Comparison of ENCODE assay signal across 12 cellular contexts in the genomic region with DNA sequence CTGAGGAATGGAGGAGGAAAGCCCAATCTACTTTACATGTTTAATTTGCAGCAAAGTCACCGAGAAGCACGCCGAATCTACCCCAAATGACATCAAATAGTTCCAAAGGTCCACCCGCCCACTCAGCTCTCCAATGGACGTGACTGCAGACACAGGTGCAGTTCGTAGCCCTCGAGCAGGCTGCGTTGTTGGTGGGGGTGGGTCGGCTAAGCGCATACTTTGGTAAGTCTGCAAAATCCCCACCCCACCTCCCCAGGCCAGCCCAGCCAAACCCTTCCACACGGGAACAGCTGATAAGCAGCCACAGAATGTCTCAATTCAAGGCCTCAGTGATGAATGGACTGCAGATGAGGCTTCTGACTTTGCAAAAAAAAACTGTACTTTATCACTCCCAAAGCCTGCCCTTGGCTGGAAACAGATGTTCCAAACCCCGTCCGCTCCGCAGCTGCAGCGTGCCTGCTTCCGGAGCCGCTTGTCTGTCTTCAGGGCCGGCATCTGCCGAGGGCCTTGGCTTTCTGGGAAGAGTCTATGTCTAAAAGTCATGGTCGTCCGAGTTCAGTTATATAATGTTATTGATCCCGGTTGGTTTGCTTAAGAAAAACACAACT. TPM values are rescaled to one million over a fixed set of nuclear protein-coding genes. Genes with fewer than 3 reads are reported as not detected.
DNase-seq lines count a peak whose midpoint lies in the region; ATAC-seq and TF ChIP-seq lines count a peak whose summit lies in the region.
"Had no signal": no experiment of that assay in that cellular context is flagged by ENCODE, and none has a peak within 500 bp of the region (broad histone marks: within the 10 kb centered on the region; RNA-seq: fewer than 3 reads in every experiment).

No MANE protein-coding gene starts in this region.

- H3K27me3 ChIP-seq in BLaER1 (no peaks in the 10 kb centered on the region), gastroesophageal sphincter (no peaks in the 10 kb centered on the region), neural progenitor cell (no peaks in the 10 kb centered on the region)

- no peak overlapping the region for H3K4me3 Mint-ChIP-seq in neural progenitor cell
- H3K4me3 Mint-ChIP-seq: T-helper 1 cell treated with Interleukin-12 subunit alpha and Interleukin-12 subunit beta and Interleukin-4 antibody, amounts not matched to agents 30 μg/mL and 1 μg/mL, for 36 hours had no signal

- no peaks in the 10 kb centered on the region for H3K79me2 ChIP-seq in neural progenitor cell (ENCODE audit: low read depth)

- TF ChIP-seq CTCF in gastroesophageal sphincter (IDR thresholded peaks at IDR 0.05) (no peak), neural progenitor cell (IDR thresholded peaks at IDR 0.05) (no peak)

- peak; percentile 45 for ATAC-seq in gastroesophageal sphincter
- ATAC-seq in GM21529 (IDR thresholded peaks at IDR 0.05; ENCODE audit: unreplicated experiment), result no peak
- no peak for ATAC-seq in HG02840 (IDR thresholded peaks at IDR 0.05; ENCODE audit: low FRiP score, unreplicated experiment)
- ATAC-seq: HCT116 had no signal

- H3K36me3 ChIP-seq in BLaER1 (no peaks in the 10 kb centered on the region), SK-N-MC (ENCODE audit: insufficient read depth, low read length) (no peaks in the 10 kb centered on the region), gastroesophageal sphincter (no peaks in the 10 kb centered on the region), neural progenitor cell (no peaks in the 10 kb centered on the region)

- DNase-seq in SK-N-MC (ENCODE audit: low read depth, low spot score), result no peak
- no peak for DNase-seq in neural progenitor cell (ENCODE audit: low spot score)
- no peak for DNase-seq in HK-2 (ENCODE audit: unreplicated experiment)
- DNase-seq in T-helper 1 cell, result no peak
- DNase-seq: activated effector memory CD4-positive, alpha-beta T cell treated with Interleukin-2 at 50 U/mL for 16 hours; mammary epithelial cell had no signal

- peaks cover 55% of the 10 kb centered on the region for H3K4me1 Mint-ChIP-seq in neural progenitor cell

- no peak for TF ChIP-seq EP300 in gastroesophageal sphincter (IDR thresholded peaks at IDR 0.05)

- no peak for TF ChIP-seq POLR2A in gastroesophageal sphincter (IDR thresholded peaks at IDR 0.05)

- no peaks in the 10 kb centered on the region for H3K36me3 Mint-ChIP-seq in neural progenitor cell

- H3K27ac ChIP-seq in BLaER1 (peak overlapping the region; percentile 63), SK-N-MC (peak overlapping the region; percentile 88), gastroesophageal sphincter (peak overlapping the region in 3 of 4 donors; percentile 19 to 35 (median 25)), neural progenitor cell (no peak overlapping the region)

- H3K9me3 Mint-ChIP-seq in neural progenitor cell, result peaks cover 1% of the 10 kb centered on the region
- H3K9me3 Mint-ChIP-seq: T-helper 1 cell treated with Interleukin-12 subunit alpha and Interleukin-12 subunit beta and Interleukin-4 antibody, amounts not matched to agents 30 μg/mL and 1 μg/mL, for 36 hours had no signal

- H3K9me3 ChIP-seq in BLaER1, result no peaks in the 10 kb centered on the region
- no peaks in the 10 kb centered on the region for H3K9me3 ChIP-seq in SK-N-MC (ENCODE audit: low read depth, low read length)
- no peaks in the 10 kb centered on the region for H3K9me3 ChIP-seq in gastroesophageal sphincter
- H3K9me3 ChIP-seq in neural progenitor cell (ENCODE audit: low read depth), result no peaks in the 10 kb centered on the region

- H3K27me3 Mint-ChIP-seq in neural progenitor cell (ENCODE audit: insufficient read depth, low read depth), result peaks cover 5% of the 10 kb centered on the region

- 0 out of 2 replicates have a peak overlapping the region, but pooled peaks have one; percentile 4 for H3K9ac ChIP-seq in BLaER1
- H3K9ac ChIP-seq in SK-N-MC (ENCODE audit: insufficient read length), result peak overlapping the region; percentile 45
- H3K9ac ChIP-seq in neural progenitor cell, result no peak overlapping the region

- H3K4me1 ChIP-seq in BLaER1 (peaks cover 82% of the 10 kb centered on the region), gastroesophageal sphincter (peaks cover 0 to 29% (median 9%) of the 10 kb centered on the region in 3 donors), neural progenitor cell (peaks cover 14% of the 10 kb centered on the region)

- H3F3A ChIP-seq in neural progenitor cell (ENCODE audit: low read depth), result no peaks in the 10 kb centered on the region

- H3K27ac Mint-ChIP-seq in neural progenitor cell, result no peak overlapping the region
- H3K27ac Mint-ChIP-seq: T-helper 1 cell treated with Interleukin-12 subunit alpha and Interleukin-12 subunit beta and Interleukin-4 antibody, amounts not matched to agents 30 μg/mL and 1 μg/mL, for 36 hours had no signal

- no peaks in the 10 kb centered on the region for H4K20me1 ChIP-seq in BLaER1
- H4K20me1 ChIP-seq in neural progenitor cell (ENCODE audit: low read depth), result no peaks in the 10 kb centered on the region

- H3K4me3 ChIP-seq in BLaER1 (no peak overlapping the region), SK-N-MC (peak overlapping the region; percentile 37), gastroesophageal sphincter (no peak overlapping the region), neural progenitor cell (no peak overlapping the region)

- H2AFZ ChIP-seq in neural progenitor cell (replicated peaks), result no peak overlapping the region

- H3K4me2 ChIP-seq in BLaER1 (peak overlapping the region; percentile 75), neural progenitor cell (peak overlapping the region; percentile 15)

- WGBS in gastroesophageal sphincter (ENCODE audit: low coverage in 1 of 2), 2 donors, result 36 to 47% methylated on average over 17 to 20 of the region's 22 CpGs

RNA-seq across cellular contexts. Expression of a gene that starts 38.2 kb away (rescaled TPM):
- total RNA-seq in gastroesophageal sphincter (10 to 100 TPM; 12.8 to 23.2 (median 18.4) TPM), neural progenitor cell (ENCODE audit: low replicate concordance) (1.9 and 2.2 TPM in 2 replicates)
